Comparison of ENCODE assay signal across 8 cellular contexts in the genomic region with DNA sequence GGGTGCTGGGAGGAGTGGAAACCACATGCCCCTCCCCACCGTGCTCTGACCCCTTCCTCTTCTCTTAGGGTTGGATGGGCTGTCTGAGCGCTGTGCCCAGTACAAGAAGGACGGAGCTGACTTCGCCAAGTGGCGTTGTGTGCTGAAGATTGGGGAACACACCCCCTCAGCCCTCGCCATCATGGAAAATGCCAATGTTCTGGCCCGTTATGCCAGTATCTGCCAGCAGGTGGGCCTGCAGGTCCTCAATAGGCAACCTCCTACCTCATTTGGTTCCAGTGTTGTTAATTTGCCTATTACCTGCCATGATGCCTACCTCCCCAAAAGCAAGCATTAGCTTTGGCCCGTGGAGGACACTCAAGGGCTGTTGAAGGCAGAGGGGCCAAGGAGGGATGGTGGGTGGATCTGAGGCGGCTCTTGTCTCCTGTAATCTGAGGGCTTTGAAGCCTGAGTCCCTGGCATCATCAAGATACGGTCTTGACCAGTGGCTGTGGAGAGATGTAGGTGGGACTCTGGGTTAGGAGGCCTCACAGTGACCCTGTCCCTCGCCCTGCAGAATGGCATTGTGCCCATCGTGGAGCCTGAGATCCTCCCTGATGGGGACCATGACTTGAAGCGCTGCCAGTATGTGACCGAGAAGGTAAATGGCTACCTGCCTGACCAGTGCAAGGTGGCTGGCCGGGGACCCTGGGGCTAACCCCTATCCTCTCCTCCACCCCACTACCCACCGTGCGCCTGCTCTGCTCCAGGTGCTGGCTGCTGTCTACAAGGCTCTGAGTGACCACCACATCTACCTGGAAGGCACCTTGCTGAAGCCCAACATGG. TPM values are rescaled to one million over a fixed set of nuclear protein-coding genes. Genes with fewer than 3 reads are reported as not detected.
DNase-seq lines count a peak whose midpoint lies in the region; ATAC-seq and TF ChIP-seq lines count a peak whose summit lies in the region.

No MANE protein-coding gene starts in this region.

- H3K27ac Mint-ChIP-seq in activated CD4-positive, alpha-beta T cell treated with anti-CD3 and anti-CD28 coated beads, Interleukin-2, amount 10 ng/mL, durations not matched to agents 7 days and 5 days = peak overlapping the region; percentile 77
- H3K27ac Mint-ChIP-seq in effector memory CD8-positive, alpha-beta T cell = peak overlapping the region in 1 of 2 donors; percentile 82

- CTCF ChIA-PET in activated CD4-positive, alpha-beta T cell treated with anti-CD3 and anti-CD28 coated beads, Interleukin-2, amount 10 ng/mL, durations not matched to agents 7 days and 5 days (lab: Charles Lee) = interaction anchor here (1.2 to 1.8 kb wide), 3 partner anchors 10 to 23 kb away, joined by 3 to 6 read pairs (median 4); a partner anchor contains a TSS

- TF ChIP-seq CTCF in heart left ventricle (IDR thresholded peaks at IDR 0.05) = peak in 8 of 12 donors; percentile 7 to 33 (median 20)

- H3K27me3 Mint-ChIP-seq in activated CD4-positive, alpha-beta T cell treated with anti-CD3 and anti-CD28 coated beads, Interleukin-2, amount 10 ng/mL, durations not matched to agents 7 days and 5 days = no peaks in the 10 kb centered on the region
- no peaks in the 10 kb centered on the region for H3K27me3 Mint-ChIP-seq in effector memory CD8-positive, alpha-beta T cell

- H3K4me1 Mint-ChIP-seq in activated CD4-positive, alpha-beta T cell treated with anti-CD3 and anti-CD28 coated beads, Interleukin-2, amount 10 ng/mL, durations not matched to agents 7 days and 5 days = peaks cover 35% of the 10 kb centered on the region
- H3K4me1 Mint-ChIP-seq in effector memory CD8-positive, alpha-beta T cell (ENCODE audit: low read depth in 2 of 2) = peaks cover 32 to 38% of the 10 kb centered on the region in 2 donors

- H3K36me3 ChIP-seq in heart left ventricle (peaks cover 0 to 74% (median 67%) of the 10 kb centered on the region in 9 donors), skeletal muscle tissue (ENCODE audit: control insufficient read depth in 3 of 3, insufficient read depth in 3 of 3, low read length in 3 of 3) (peaks cover 56 to 67% (median 64%) of the 10 kb centered on the region in 3 donors)

- H3K36me3 Mint-ChIP-seq in activated CD4-positive, alpha-beta T cell treated with anti-CD3 and anti-CD28 coated beads, Interleukin-2, amount 10 ng/mL, durations not matched to agents 7 days and 5 days (ENCODE audit: low read depth) = peaks cover 60% of the 10 kb centered on the region
- H3K36me3 Mint-ChIP-seq in effector memory CD8-positive, alpha-beta T cell (ENCODE audit: insufficient read depth) = peaks cover 85% of the 10 kb centered on the region

- 53 to 70% (median 64%) methylated on average over 12 to 17 of the region's 17 CpGs for WGBS in heart left ventricle, 4 donors

- DNase-seq in heart left ventricle (peak in 1 of 5 donors; percentile 40), cardiac septum (ENCODE audit: low spot score) (no peak), Ammon's horn (ENCODE audit: low spot score) (no peak), C1 segment of cervical spinal cord (lab: John Stamatoyannopoulos, UW) (no peak)
- peak; percentile 74 for DNase-seq in activated CD4-positive, alpha-beta T cell treated with anti-CD3 and anti-CD28 coated beads, Interleukin-2, amount 10 ng/mL, durations not matched to agents 7 days and 5 days
- DNase-seq in effector memory CD8-positive, alpha-beta T cell = peak; percentile 48 to 62 (median 56)

- POLR2A ChIA-PET in activated CD4-positive, alpha-beta T cell treated with anti-CD3 and anti-CD28 coated beads, Interleukin-2, amount 10 ng/mL, durations not matched to agents 7 days and 5 days (lab: Charles Lee) = no interaction called here

- intact Hi-C loops in heart left ventricle (cut with DNase I) = loop anchor here in 4 of 10 donors (5.0 to 10.0 kb wide), 4 partner anchors 56 to 456 kb away; a partner anchor contains a TSS
- intact Hi-C loops in cardiac septum (cut with DNase I) = no loop called here

- H3K4me3 ChIP-seq in heart left ventricle (peak overlapping the region in 8 of 12 donors; percentile 1 to 98 (median 89)), skeletal muscle tissue (ENCODE audit: low read length in 3 of 3) (peak overlapping the region; percentile 61 to 65 (median 65))

- no peak for ATAC-seq in heart left ventricle
- ATAC-seq in effector memory CD8-positive, alpha-beta T cell (replicated peaks) = no peak
- ATAC-seq in GM18511 (IDR thresholded peaks at IDR 0.05; ENCODE audit: unreplicated experiment) = no peak

- H3K9me3 ChIP-seq in heart left ventricle = no peaks in the 10 kb centered on the region
- no peaks in the 10 kb centered on the region for H3K9me3 ChIP-seq in skeletal muscle tissue (ENCODE audit: control insufficient read depth in 3 of 3, low read length in 3 of 3)

- H3K9ac ChIP-seq in skeletal muscle tissue (ENCODE audit: low read depth in 1 of 3, low read length in 3 of 3) = peak overlapping the region; percentile 53 to 75 (median 57)

- H3K9me3 Mint-ChIP-seq in activated CD4-positive, alpha-beta T cell treated with anti-CD3 and anti-CD28 coated beads, Interleukin-2, amount 10 ng/mL, durations not matched to agents 7 days and 5 days = no peaks in the 10 kb centered on the region
- H3K9me3 Mint-ChIP-seq in effector memory CD8-positive, alpha-beta T cell = no peaks in the 10 kb centered on the region

- H3K27ac ChIP-seq in heart left ventricle (peak overlapping the region in 8 of 12 donors; percentile 31 to 100 (median 99)), skeletal muscle tissue (ENCODE audit: low read depth, low read length) (peak overlapping the region; percentile 64)

- H3K27me3 ChIP-seq in heart left ventricle (no peaks in the 10 kb centered on the region), skeletal muscle tissue (ENCODE audit: control insufficient read depth in 3 of 3, insufficient read depth in 3 of 3, low read length in 3 of 3) (no peaks in the 10 kb centered on the region)

- H3K4me3 Mint-ChIP-seq in activated CD4-positive, alpha-beta T cell treated with anti-CD3 and anti-CD28 coated beads, Interleukin-2, amount 10 ng/mL, durations not matched to agents 7 days and 5 days = peak overlapping the region; percentile 39
- H3K4me3 Mint-ChIP-seq in effector memory CD8-positive, alpha-beta T cell = peak overlapping the region; percentile 13 to 40

- no peak for TF ChIP-seq POLR2A in heart left ventricle (IDR thresholded peaks at IDR 0.05)

- peaks cover 0 to 55% (median 44%) of the 10 kb centered on the region in 12 donors for H3K4me1 ChIP-seq in heart left ventricle
- H3K4me1 ChIP-seq in skeletal muscle tissue (ENCODE audit: control insufficient read depth in 3 of 3, insufficient read depth in 3 of 3, low read length in 3 of 3) = peaks cover 40 to 55% (median 46%) of the 10 kb centered on the region in 3 donors

RNA-seq across cellular contexts. Expression of a gene that starts 3.4 kb away (rescaled TPM):
- total RNA-seq in heart left ventricle = 1,000 to 10,000 TPM; 2,644 to 5,076 (median 3,574) TPM
- 1,000 to 10,000 TPM; 2,585 to 3,542 TPM for polyA plus RNA-seq in heart left ventricle
- total RNA-seq in cardiac septum = 3,068 TPM
- total RNA-seq in activated CD4-positive, alpha-beta T cell treated with anti-CD3 and anti-CD28 coated beads, Interleukin-2, amount 10 ng/mL, durations not matched to agents 7 days and 5 days = 1,000 to 10,000 TPM; 1,139 to 1,329 TPM
- 1,497 TPM for total RNA-seq in skeletal muscle tissue

RNA-seq across cellular contexts. Expression of a gene that starts 6.8 kb away (rescaled TPM):
- total RNA-seq in heart left ventricle = 10 to 100 TPM; 29.9 to 65.9 (median 41.1) TPM
- 10 to 100 TPM; 43.5 to 89.0 TPM for polyA plus RNA-seq in heart left ventricle
- 44.1 TPM for total RNA-seq in cardiac septum
- total RNA-seq in activated CD4-positive, alpha-beta T cell treated with anti-CD3 and anti-CD28 coated beads, Interleukin-2, amount 10 ng/mL, durations not matched to agents 7 days and 5 days = 100 to 1,000 TPM; 129 to 136 TPM
- 72.0 TPM for total RNA-seq in skeletal muscle tissue

RNA-seq across cellular contexts. Expression of a gene that starts 22.8 kb away (rescaled TPM):
- under 1 TPM in 8 of 9 donors, not detected in 1; 0.39 to 0.95 (median 0.72) TPM for total RNA-seq in heart left ventricle
- polyA plus RNA-seq in heart left ventricle = under 1 TPM; 0.26 to 0.84 TPM
- 0.57 TPM for total RNA-seq in cardiac septum
- total RNA-seq in activated CD4-positive, alpha-beta T cell treated with anti-CD3 and anti-CD28 coated beads, Interleukin-2, amount 10 ng/mL, durations not matched to agents 7 days and 5 days = 1 to 10 TPM; 1.2 to 1.7 TPM
- total RNA-seq in skeletal muscle tissue = not detected

RNA-seq across cellular contexts. Expression of a gene that starts 27.1 kb away (rescaled TPM):
- total RNA-seq in heart left ventricle (100 to 1,000 TPM in 2 of 9 donors, 10 to 100 TPM in 7; 34.8 to 248 (median 49.3) TPM), cardiac septum (43.2 TPM), skeletal muscle tissue (14.1 TPM)
- polyA plus RNA-seq in heart left ventricle = 100 to 1,000 TPM in 1 of 2 donors, 10 to 100 TPM in 1; 57.1 to 106 TPM
- 10 to 100 TPM; 50.7 to 55.4 TPM for total RNA-seq in activated CD4-positive, alpha-beta T cell treated with anti-CD3 and anti-CD28 coated beads, Interleukin-2, amount 10 ng/mL, durations not matched to agents 7 days and 5 days

RNA-seq across cellular contexts. Expression of a gene that starts 37.9 kb away (rescaled TPM):
- total RNA-seq in heart left ventricle (not detected), cardiac septum (not detected), skeletal muscle tissue (0.52 TPM)
- polyA plus RNA-seq in heart left ventricle = not detected
- 1 to 10 TPM; 7.1 to 7.2 TPM for total RNA-seq in activated CD4-positive, alpha-beta T cell treated with anti-CD3 and anti-CD28 coated beads, Interleukin-2, amount 10 ng/mL, durations not matched to agents 7 days and 5 days

Comparison
In these comparisons a context has a peak if more than half of its experiments do, and no peak if none do; other contexts are left out.
1. DNase-seq: peak in activated CD4-positive, alpha-beta T cell treated with anti-CD3 and anti-CD28 coated beads, Interleukin-2, amount 10 ng/mL, durations not matched to agents 7 days and 5 days (single experiment) and effector memory CD8-positive, alpha-beta T cell (3 of 3); none in cardiac septum (single experiment), Ammon's horn (single experiment) and C1 segment of cervical spinal cord (0 of 14).